8 cellular contexts compared by ENCODE assay signal in genomic region chr9:21919377-21920362, GRCh38.
DNase-seq lines count a peak whose midpoint lies in the region; ATAC-seq lines count a peak whose summit lies in the region.

No MANE protein-coding gene starts in this region.

- H3K4me1 Mint-ChIP-seq in effector memory CD8-positive, alpha-beta T cell (ENCODE audit: low read depth in 2 of 2), result peaks cover 9 to 21% of the 10 kb centered on the region in 2 donors

- peak; percentile 44 to 60 for ATAC-seq in activated CD4-positive, CD25-positive, alpha-beta regulatory T cell treated with anti-CD3 and anti-CD28 coated beads, Interleukin-2, amount 50 U/mL, for 24 hours
- peak; percentile 83 for ATAC-seq in HG02623 (IDR thresholded peaks at IDR 0.05; ENCODE audit: unreplicated experiment)
- ATAC-seq in effector memory CD8-positive, alpha-beta T cell (replicated peaks), result peak; percentile 95

- H3K36me3 Mint-ChIP-seq in effector memory CD8-positive, alpha-beta T cell (ENCODE audit: insufficient read depth), result no peaks in the 10 kb centered on the region

- peaks cover 0 to 4% of the 10 kb centered on the region in 2 donors for H3K9me3 Mint-ChIP-seq in effector memory CD8-positive, alpha-beta T cell

- no peak for DNase-seq in activated CD4-positive, CD25-positive, alpha-beta regulatory T cell treated with anti-CD3 and anti-CD28 coated beads, Interleukin-2, amount 50 U/mL, for 72 hours
- DNase-seq in NCI-H82 treated with DMSO at 0.1 percent for 48 hours (lab: John Stamatoyannopoulos, UW; ENCODE audit: unreplicated experiment) (peak; percentile 28), NCI-H510A (lab: John Stamatoyannopoulos, UW) (no peak), head of caudate nucleus (no peak), SHP77 treated with DMSO at 0.1 percent for 48 hours (lab: John Stamatoyannopoulos, UW) (no peak)
- peak; percentile 48 to 58 (median 48) for DNase-seq in effector memory CD8-positive, alpha-beta T cell

- intact Hi-C loops in head of caudate nucleus (cut with DNase I), result no loop called here

- peak overlapping the region; percentile 38 to 68 for H3K4me3 Mint-ChIP-seq in effector memory CD8-positive, alpha-beta T cell

- no peaks in the 10 kb centered on the region for H3K27me3 Mint-ChIP-seq in effector memory CD8-positive, alpha-beta T cell

- H3K27ac Mint-ChIP-seq in effector memory CD8-positive, alpha-beta T cell, result peak overlapping the region; percentile 54 to 84

Comparison
In these comparisons a context has a peak if more than half of its experiments do, and no peak if none do; other contexts are left out.
1. DNase-seq: peak in NCI-H82 treated with DMSO at 0.1 percent for 48 hours (single experiment) and effector memory CD8-positive, alpha-beta T cell (3 of 3); none in activated CD4-positive, CD25-positive, alpha-beta regulatory T cell treated with anti-CD3 and anti-CD28 coated beads, Interleukin-2, amount 50 U/mL, for 72 hours (single experiment), NCI-H510A (single experiment), head of caudate nucleus (0 of 42) and SHP77 treated with DMSO at 0.1 percent for 48 hours (single experiment).
2. Peak in every context shown above with its lines, with median percentiles within 50 percentile points of each other: ATAC-seq.